In genomic region chr2:117195381-117195780, GRCh38 we compare ENCODE assay signal across 6 cellular contexts.
"Had no signal": no experiment of that assay in that cellular context is flagged by ENCODE, and none has a peak within 500 bp of the region (broad histone marks: within the 10 kb centered on the region; RNA-seq: fewer than 3 reads in every experiment).

No MANE protein-coding gene starts in this region.

- DNase-seq: IMR-90, KBM-7, KG1 had no signal

- H3K4me3 ChIP-seq: K562 had no signal

- H3K27ac ChIP-seq: HL-60 had no signal

- ATAC-seq: HepG2, K562 had no signal
